Comparison of ENCODE assay signal across 24 cellular contexts in the genomic region with DNA sequence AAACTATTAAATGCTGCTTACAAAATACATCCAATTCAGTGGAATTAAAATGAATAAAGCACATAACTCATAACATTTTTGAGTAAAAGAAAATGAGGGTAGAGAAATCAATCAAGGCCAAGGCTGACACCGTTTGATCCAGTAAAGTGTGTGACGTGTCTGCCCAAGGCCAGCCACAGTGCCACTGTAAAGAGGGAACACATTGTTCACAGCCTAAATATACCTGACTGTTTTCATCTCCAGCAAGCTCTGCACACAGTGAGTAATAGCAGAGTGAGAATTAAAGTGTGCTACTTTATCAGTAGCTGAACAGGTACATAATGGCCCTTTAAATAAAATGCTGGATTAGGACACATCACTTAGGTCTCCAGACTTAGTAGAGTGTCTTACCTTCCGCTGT.
"Had no signal": no experiment of that assay in that cellular context is flagged by ENCODE, and none has a peak within 500 bp of the region (broad histone marks: within the 10 kb centered on the region; RNA-seq: fewer than 3 reads in every experiment).

No MANE protein-coding gene starts in this region.

- H3K27me3 Mint-ChIP-seq: dendritic cell treated with granulocyte-macrophage colony-stimulating factor and Interleukin-4, amounts not matched to agents 40 ng/mL and 50 ng/mL, for 4 days; effector memory CD8-positive, alpha-beta T cell had no signal

- H3K4me1 Mint-ChIP-seq: endodermal cell had no signal

- H3K36me3 ChIP-seq: colonic mucosa, esophagus muscularis mucosa, esophagus squamous epithelium, gastrocnemius medialis, gastroesophageal sphincter, heart left ventricle, heart right ventricle had no signal

- H3K9me3 ChIP-seq: colonic mucosa, esophagus muscularis mucosa, esophagus squamous epithelium, gastrocnemius medialis, gastroesophageal sphincter, heart left ventricle, heart right ventricle had no signal

- DNase-seq: colonic mucosa; cortex of kidney; dermis blood vessel endothelial cell; dorsolateral prefrontal cortex; effector CD4-positive, alpha-beta T cell; effector CD8-positive, alpha-beta T cell; effector memory CD4-positive, alpha-beta T cell; effector memory CD8-positive, alpha-beta T cell; endodermal cell; erythroblast; esophagus squamous epithelium; foreskin fibroblast; foreskin keratinocyte; foreskin melanocyte; gastrocnemius medialis; glutamatergic neuron; heart left ventricle; heart right ventricle had no signal

- H3K27ac ChIP-seq: colonic mucosa, coronary artery, dorsolateral prefrontal cortex, epithelial cell of prostate, esophagus muscularis mucosa, esophagus squamous epithelium, foreskin keratinocyte, gastrocnemius medialis, gastroesophageal sphincter, heart left ventricle, heart right ventricle had no signal

- H3K27me3 ChIP-seq: colonic mucosa, esophagus muscularis mucosa, esophagus squamous epithelium, foreskin keratinocyte, gastrocnemius medialis, gastroesophageal sphincter, heart left ventricle, heart right ventricle had no signal

- ATAC-seq: effector memory CD8-positive, alpha-beta T cell; esophagus mucosa; foreskin keratinocyte; gastrocnemius medialis; gastroesophageal sphincter had no signal

- H3K27ac Mint-ChIP-seq: dendritic cell treated with granulocyte-macrophage colony-stimulating factor and Interleukin-4, amounts not matched to agents 40 ng/mL and 50 ng/mL, for 4 days; effector memory CD8-positive, alpha-beta T cell; endodermal cell had no signal

- H3K4me3 Mint-ChIP-seq: dendritic cell treated with granulocyte-macrophage colony-stimulating factor and Interleukin-4, amounts not matched to agents 40 ng/mL and 50 ng/mL, for 4 days; effector memory CD8-positive, alpha-beta T cell; endodermal cell had no signal

- H3K4me3 ChIP-seq: colonic mucosa, coronary artery, dorsolateral prefrontal cortex, esophagus muscularis mucosa, esophagus squamous epithelium, gastrocnemius medialis, gastroesophageal sphincter, heart left ventricle, heart right ventricle had no signal

- H3K4me1 ChIP-seq: colonic mucosa, esophagus muscularis mucosa, esophagus squamous epithelium, foreskin keratinocyte, gastrocnemius medialis, gastroesophageal sphincter, heart left ventricle, heart right ventricle had no signal
